9 cellular contexts compared by ENCODE assay signal in genomic region chr12:65603428-65604351, GRCh38.
DNase-seq lines count a peak whose midpoint lies in the region; ATAC-seq and TF ChIP-seq lines count a peak whose summit lies in the region.
"Had no signal": no experiment of that assay in that cellular context is flagged by ENCODE, and none has a peak within 500 bp of the region (broad histone marks: within the 10 kb centered on the region; RNA-seq: fewer than 3 reads in every experiment).

No MANE protein-coding gene starts in this region.

- peak overlapping the region; percentile 44 to 53 for H3K4me3 ChIP-seq in foreskin fibroblast (ENCODE audit: low read depth in 1 of 2, low read length in 2 of 2)

- ATAC-seq in SK-N-SH treated with all-trans-retinoic acid at 6 μM for 48 hours: peak; percentile 59
- no peak for ATAC-seq in GM18517 (IDR thresholded peaks at IDR 0.05; ENCODE audit: unreplicated experiment)
- no peak for ATAC-seq in HG03565 (IDR thresholded peaks at IDR 0.05; ENCODE audit: unreplicated experiment)
- ATAC-seq in GM18873 (IDR thresholded peaks at IDR 0.05; ENCODE audit: low FRiP score, unreplicated experiment): no peak

- TF ChIP-seq CTCF in foreskin fibroblast (IDR thresholded peaks at IDR 0.05; ENCODE audit: low read depth, low read length): no peak

- DNase-seq in ELR (ENCODE audit: low read depth) (peak; percentile 96), foreskin fibroblast (peak; percentile 89), pulmonary artery endothelial cell (ENCODE audit: low read depth, low spot score) (peak; percentile 44)
- DNase-seq in activated effector memory CD4-positive, alpha-beta T cell treated with Interleukin-2 at 50 U/mL for 16 hours: no peak
- DNase-seq: NCI-H526 had no signal

TF ChIP-seq in SK-N-SH treated with all-trans-retinoic acid at 6 μM for 48 hours, 23 proteins besides CTCF, POLR2A, EP300 and RAD21:
- TF ChIP-seq SNAI2 (CRISPR knock-in tag; IDR thresholded peaks at IDR 0.05) (no peak), PPARA (CRISPR knock-in tag; IDR thresholded peaks at IDR 0.05; ENCODE audit: borderline replicate concordance) (no peak), TCF4 (CRISPR knock-in tag; IDR thresholded peaks at IDR 0.05; ENCODE audit: borderline replicate concordance) (no peak), RARB (CRISPR knock-in tag; IDR thresholded peaks at IDR 0.05) (no peak)
- TF ChIP-seq, protein P1, sequence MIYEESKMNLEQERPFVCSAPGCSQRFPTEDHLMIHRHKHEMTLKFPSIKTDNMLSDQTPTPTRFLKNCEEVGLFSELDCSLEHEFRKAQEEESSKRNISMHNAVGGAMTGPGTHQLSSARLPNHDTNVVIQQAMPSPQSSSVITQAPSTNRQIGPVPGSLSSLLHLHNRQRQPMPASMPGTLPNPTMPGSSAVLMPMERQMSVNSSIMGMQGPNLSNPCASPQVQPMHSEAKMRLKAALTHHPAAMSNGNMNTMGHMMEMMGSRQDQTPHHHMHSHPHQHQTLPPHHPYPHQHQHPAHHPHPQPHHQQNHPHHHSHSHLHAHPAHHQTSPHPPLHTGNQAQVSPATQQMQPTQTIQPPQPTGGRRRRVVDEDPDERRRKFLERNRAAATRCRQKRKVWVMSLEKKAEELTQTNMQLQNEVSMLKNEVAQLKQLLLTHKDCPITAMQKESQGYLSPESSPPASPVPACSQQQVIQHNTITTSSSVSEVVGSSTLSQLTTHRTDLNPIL (CRISPR knock-in tag; IDR thresholded peaks at IDR 0.05; ENCODE audit: low read depth): no peak
